12 cellular contexts compared by ENCODE assay signal in genomic region chr7:128201067-128201689, GRCh38. TPM values are rescaled to one million over a fixed set of nuclear protein-coding genes. Genes with fewer than 3 reads are reported as not detected.
DNase-seq lines count a peak whose midpoint lies in the region; ATAC-seq and TF ChIP-seq lines count a peak whose summit lies in the region.
"Had no signal": no experiment of that assay in that cellular context is flagged by ENCODE, and none has a peak within 500 bp of the region (broad histone marks: within the 10 kb centered on the region; RNA-seq: fewer than 3 reads in every experiment).

No MANE protein-coding gene starts in this region.

- H3K27ac ChIP-seq in right cardiac atrium (ENCODE audit: low read length) (no peak overlapping the region), foreskin keratinocyte (no peak overlapping the region)

- DNase-seq in right cardiac atrium = peak in 2 of 3 donors; percentile 17 to 62
- no peak for DNase-seq in left ventricle myocardium superior
- DNase-seq in natural killer cell = no peak
- no peak for DNase-seq in foreskin keratinocyte
- DNase-seq in C1 segment of cervical spinal cord (lab: John Stamatoyannopoulos, UW) = no peak
- DNase-seq: HFFc6 had no signal

- peaks cover 8% of the 10 kb centered on the region for H3K9me3 Mint-ChIP-seq in dendritic cell treated with granulocyte-macrophage colony-stimulating factor and Interleukin-4, amounts not matched to agents 40 ng/mL and 50 ng/mL, for 4 days
- no peaks in the 10 kb centered on the region for H3K9me3 Mint-ChIP-seq in natural killer cell

- peaks cover 51% of the 10 kb centered on the region for H3K27me3 Mint-ChIP-seq in dendritic cell treated with granulocyte-macrophage colony-stimulating factor and Interleukin-4, amounts not matched to agents 40 ng/mL and 50 ng/mL, for 4 days
- H3K27me3 Mint-ChIP-seq in natural killer cell (ENCODE audit: low read depth in 2 of 2) = peaks cover 26 to 48% of the 10 kb centered on the region in 2 donors

- ATAC-seq in right cardiac atrium = peak; percentile 26 to 29
- no peak for ATAC-seq in left ventricle myocardium superior
- peak in 2 of 3 donors; percentile 29 to 48 for ATAC-seq in natural killer cell
- ATAC-seq in GM21825 (IDR thresholded peaks at IDR 0.05; ENCODE audit: unreplicated experiment) = no peak
- no peak for ATAC-seq in foreskin keratinocyte
- no peak for ATAC-seq in HG02852 (IDR thresholded peaks at IDR 0.05; ENCODE audit: unreplicated experiment)

- no peaks in the 10 kb centered on the region for H3K27me3 ChIP-seq in right cardiac atrium (ENCODE audit: control insufficient read depth, insufficient read depth)
- peaks cover 65% of the 10 kb centered on the region for H3K27me3 ChIP-seq in foreskin keratinocyte

- intact Hi-C loops in right cardiac atrium (cut with DNase I) = no loop called here
- intact Hi-C loops in left ventricle myocardium superior (cut with micrococcal nuclease) = no loop called here
- intact Hi-C loops in dendritic cell treated with granulocyte-macrophage colony-stimulating factor and Interleukin-4, amounts not matched to agents 40 ng/mL and 50 ng/mL, for 4 days (cut with micrococcal nuclease) = no loop called here
- intact Hi-C loops in natural killer cell (cut with micrococcal nuclease) = loop anchor here (10.0 kb wide), 1 partner anchor 686 kb away; no protein-coding TSS in a partner anchor

- no peaks in the 10 kb centered on the region for H3K36me3 Mint-ChIP-seq in dendritic cell treated with granulocyte-macrophage colony-stimulating factor and Interleukin-4, amounts not matched to agents 40 ng/mL and 50 ng/mL, for 4 days (ENCODE audit: low read depth)
- H3K36me3 Mint-ChIP-seq in natural killer cell = no peaks in the 10 kb centered on the region

- H3K4me1 ChIP-seq in right cardiac atrium (ENCODE audit: control insufficient read depth, insufficient read depth, low read length) = no peaks in the 10 kb centered on the region
- no peaks in the 10 kb centered on the region for H3K4me1 ChIP-seq in foreskin keratinocyte

- peak overlapping the region; percentile 21 for H3K4me3 ChIP-seq in right cardiac atrium (ENCODE audit: low read length)

- no peak for TF ChIP-seq CTCF in natural killer cell (IDR thresholded peaks at IDR 0.05)
- TF ChIP-seq CTCF in foreskin keratinocyte (conservative IDR thresholded peaks at IDR 0.05) = no peak

- H3K9me3 ChIP-seq in right cardiac atrium (ENCODE audit: control insufficient read depth, low read length) = no peaks in the 10 kb centered on the region

- 4% methylated on average over 37 of the region's 37 CpGs for WGBS in right cardiac atrium

- H3K27ac Mint-ChIP-seq in dendritic cell treated with granulocyte-macrophage colony-stimulating factor and Interleukin-4, amounts not matched to agents 40 ng/mL and 50 ng/mL, for 4 days = no peak overlapping the region
- H3K27ac Mint-ChIP-seq in natural killer cell = no peak overlapping the region
- H3K27ac Mint-ChIP-seq: HFFc6 had no signal

- peak overlapping the region; percentile 2 for H3K4me3 Mint-ChIP-seq in dendritic cell treated with granulocyte-macrophage colony-stimulating factor and Interleukin-4, amounts not matched to agents 40 ng/mL and 50 ng/mL, for 4 days
- H3K4me3 Mint-ChIP-seq in natural killer cell = peak overlapping the region; percentile 77
- H3K4me3 Mint-ChIP-seq: HFFc6 had no signal

- peaks cover 7% of the 10 kb centered on the region for H3K4me1 Mint-ChIP-seq in dendritic cell treated with granulocyte-macrophage colony-stimulating factor and Interleukin-4, amounts not matched to agents 40 ng/mL and 50 ng/mL, for 4 days (ENCODE audit: low read depth)
- peaks cover 9 to 17% of the 10 kb centered on the region in 2 donors for H3K4me1 Mint-ChIP-seq in natural killer cell

RNA-seq across cellular contexts. Expression of gene LEP, which starts 39.9 kb away (rescaled TPM):
- total RNA-seq in right cardiac atrium (1 to 10 TPM in 1 of 4 donors, under 1 TPM in 2, not detected in 1; 0.15 to 4.8 (median 0.17) TPM), left ventricle myocardium superior (0.42 TPM), natural killer cell (not detected), foreskin keratinocyte (not detected in 2 replicates)
- polyA plus RNA-seq in right cardiac atrium (1.4 TPM), foreskin keratinocyte (not detected in 2 replicates)
- total RNA-seq: HFFc6; mucosa of gallbladder; NCI-H460; T-helper 1 cell treated with Interleukin-12 subunit alpha and Interleukin-12 subunit beta and Interleukin-4 antibody, amounts not matched to agents 30 ng/mL and 1 ng/mL, for 36 hours had no signal

Comparison
In these comparisons a context has a peak if more than half of its experiments do, and no peak if none do; other contexts are left out.
1. ATAC-seq: peak in right cardiac atrium (2 of 2) and natural killer cell (2 of 3); none in left ventricle myocardium superior (single experiment), GM21825 (single experiment), foreskin keratinocyte (single experiment) and HG02852 (single experiment).
2. DNase-seq: peak in right cardiac atrium (2 of 3); none in left ventricle myocardium superior (single experiment), natural killer cell (single experiment), foreskin keratinocyte (0 of 2) and C1 segment of cervical spinal cord (0 of 14).